In the genomic region with DNA sequence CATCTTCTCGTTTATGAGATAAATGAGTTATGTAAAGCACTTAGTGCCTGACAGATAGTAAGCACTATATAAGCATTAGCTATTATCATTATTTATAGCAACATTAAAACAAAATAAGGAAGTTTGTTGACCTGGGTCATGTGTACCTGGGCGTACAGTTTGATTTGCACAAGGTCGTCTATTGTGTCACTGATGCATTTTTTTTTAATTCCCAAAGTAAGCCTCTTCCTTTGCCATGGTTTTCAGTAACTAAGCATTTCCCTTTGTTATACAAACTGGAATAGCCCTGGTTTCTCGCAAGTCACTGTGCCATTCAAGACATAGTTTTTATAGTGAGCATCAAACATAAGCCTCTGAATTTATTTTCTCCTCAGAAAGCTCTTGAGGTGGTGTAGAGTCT, we compare ENCODE assay signal across 16 cellular contexts.
"Had no signal": no experiment of that assay in that cellular context is flagged by ENCODE, and none has a peak within 500 bp of the region (broad histone marks: within the 10 kb centered on the region; RNA-seq: fewer than 3 reads in every experiment).

No MANE protein-coding gene starts in this region.

- H3K4me3 ChIP-seq: lung, ovary, right atrium auricular region, right lobe of liver, skin epidermis, tibial nerve, vagina had no signal

- H3K36me3 ChIP-seq: ovary, right atrium auricular region, right lobe of liver, tibial nerve, vagina had no signal

- DNase-seq: hippocampal formation; kidney glomerular epithelial cell; left cardiac atrium; mesendoderm; naive B cell; natural killer cell; ovary; right lobe of liver; stimulated activated CD4-positive, alpha-beta T cell treated with anti-CD3 and anti-CD28 coated beads, Interleukin-4, amount 100 ng/mL, for 24 hours; stimulated activated naive CD4-positive, alpha-beta T cell; substantia nigra had no signal

- H3K9me3 ChIP-seq: ovary, right atrium auricular region, right lobe of liver, tibial nerve, vagina had no signal

- H3K27me3 ChIP-seq: ovary, right atrium auricular region, right lobe of liver, tibial nerve, vagina had no signal

- H3K27ac ChIP-seq: ovary, right atrium auricular region, right lobe of liver had no signal
